In the genomic region with DNA sequence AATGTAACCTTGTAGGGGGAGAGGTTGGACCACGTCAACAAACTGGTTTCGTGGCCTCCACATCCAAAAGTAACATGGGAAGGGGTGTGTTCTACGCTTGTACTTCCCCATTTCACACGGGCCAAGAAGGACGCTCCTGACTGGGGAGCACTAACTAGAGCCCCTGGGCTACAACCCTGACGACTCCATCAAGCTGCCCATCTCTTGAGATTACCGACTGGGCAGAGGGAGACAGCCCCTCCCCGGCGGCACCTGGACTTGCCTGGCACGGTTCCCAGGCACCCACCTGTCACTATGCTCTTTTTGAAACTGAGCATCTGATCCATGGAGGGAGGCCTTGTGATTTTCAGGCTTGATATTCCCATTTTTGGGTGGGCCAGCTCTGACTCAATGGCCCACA, we compare ENCODE assay signal across 11 cellular contexts.
"Had no signal": no experiment of that assay in that cellular context is flagged by ENCODE, and none has a peak within 500 bp of the region (broad histone marks: within the 10 kb centered on the region; RNA-seq: fewer than 3 reads in every experiment).

No MANE protein-coding gene starts in this region.

- DNase-seq: activated CD4-positive, CD25-positive, alpha-beta regulatory T cell; activated T-cell treated with anti-CD3 and anti-CD28 coated beads, Interleukin-2, amount 50 U/mL, for 1 hour; central memory CD4-positive, alpha-beta T cell; cortex of kidney; effector CD8-positive, alpha-beta T cell; stimulated activated CD4-positive, alpha-beta T cell treated with anti-CD3 and anti-CD28 coated beads, Interleukin-15, amount 100 ng/mL, for 24 hours; stimulated activated CD4-positive, alpha-beta T cell treated with anti-CD3 and anti-CD28 coated beads, Interleukin-4, amount 100 ng/mL, for 24 hours; stimulated activated naive CD8-positive, alpha-beta T cell treated with anti-CD3 and anti-CD28 coated beads, Interleukin-15, amount 100 ng/mL, for 72 hours had no signal

- H3K4me1 Mint-ChIP-seq: activated naive CD4-positive, alpha-beta T cell treated with anti-CD3 and anti-CD28 coated beads, Interleukin-2, amount 50 U/mL, for 24 hours; stimulated activated naive CD8-positive, alpha-beta T cell treated with anti-CD3 and anti-CD28 coated beads, Interleukin-15, amount 100 ng/mL, for 72 hours had no signal

- ATAC-seq: left lung; stimulated activated naive CD8-positive, alpha-beta T cell treated with anti-CD3 and anti-CD28 coated beads, Interleukin-15, amount 100 ng/mL, for 72 hours had no signal

- H3K9me3 Mint-ChIP-seq: activated naive CD4-positive, alpha-beta T cell treated with anti-CD3 and anti-CD28 coated beads, Interleukin-2, amount 50 U/mL, for 24 hours; stimulated activated naive CD8-positive, alpha-beta T cell treated with anti-CD3 and anti-CD28 coated beads, Interleukin-15, amount 100 ng/mL, for 72 hours had no signal

- H3K27ac Mint-ChIP-seq: activated naive CD4-positive, alpha-beta T cell treated with anti-CD3 and anti-CD28 coated beads, Interleukin-2, amount 50 U/mL, for 24 hours; nephron; stimulated activated naive CD8-positive, alpha-beta T cell treated with anti-CD3 and anti-CD28 coated beads, Interleukin-15, amount 100 ng/mL, for 72 hours had no signal

- H3K4me3 Mint-ChIP-seq: activated naive CD4-positive, alpha-beta T cell treated with anti-CD3 and anti-CD28 coated beads, Interleukin-2, amount 50 U/mL, for 24 hours; nephron; stimulated activated naive CD8-positive, alpha-beta T cell treated with anti-CD3 and anti-CD28 coated beads, Interleukin-15, amount 100 ng/mL, for 72 hours had no signal

- H3K36me3 Mint-ChIP-seq: activated naive CD4-positive, alpha-beta T cell treated with anti-CD3 and anti-CD28 coated beads, Interleukin-2, amount 50 U/mL, for 24 hours had no signal
